Comparison of ENCODE assay signal across 9 cellular contexts in genomic region chr12:53561590-53561953, GRCh38. TPM values are rescaled to one million over a fixed set of nuclear protein-coding genes. Genes with fewer than 3 reads are reported as not detected.
A peak's percentile ranks its signal among the peaks of the same experiment; 100 is the strongest.
DNase-seq lines count a peak whose midpoint lies in the region; ATAC-seq and TF ChIP-seq lines count a peak whose summit lies in the region.
"Had no signal": no experiment of that assay in that cellular context is flagged by ENCODE, and none has a peak within 500 bp of the region (broad histone marks: within the 10 kb centered on the region; RNA-seq: fewer than 3 reads in every experiment).

No MANE protein-coding gene starts in this region.

- H3K9me3 ChIP-seq in heart right ventricle (no peaks in the 10 kb centered on the region), aorta (ENCODE audit: control insufficient read depth, low read length) (no peaks in the 10 kb centered on the region)
- H3K9me3 ChIP-seq: right lobe of liver had no signal

- intact Hi-C loops in heart right ventricle (cut with DNase I) (no loop called here), Right ventricle myocardium superior (cut with DNase I) (no loop called here), aorta (cut with DNase I) (loop anchor here in 1 of 2 donors (5.0 to 10.0 kb wide), 2 partner anchors 63 to 96 kb away; partner anchors contain the start of gene ATF7)
- intact Hi-C loops in activated CD4-positive, alpha-beta memory T cell treated with anti-CD3 and anti-CD28 coated beads for 36 hours (cut with micrococcal nuclease), result loop anchor here (1.0 to 2.0 kb wide), 3 partner anchors 17 to 65 kb away; partner anchors contain the start of gene ATF7

- peaks cover 5% of the 10 kb centered on the region for H3K36me3 Mint-ChIP-seq in activated CD4-positive, alpha-beta memory T cell treated with anti-CD3 and anti-CD28 coated beads for 36 hours

- WGBS in heart right ventricle, 2 donors, result 72 to 79% methylated on average over 1 of the region's 1 CpG
- 31 to 51% methylated on average over 1 of the region's 1 CpG for WGBS in aorta, 2 donors

- H3K36me3 ChIP-seq in heart right ventricle, result peaks cover 0 to 5% (median 0%) of the 10 kb centered on the region in 9 donors
- H3K36me3 ChIP-seq in aorta (ENCODE audit: control insufficient read depth in 1 of 2, insufficient read depth in 2 of 2, low read length in 1 of 2), result no peaks in the 10 kb centered on the region
- H3K36me3 ChIP-seq: right lobe of liver had no signal

- H3K4me1 ChIP-seq in heart right ventricle (peaks cover 0 to 66% (median 39%) of the 10 kb centered on the region in 9 donors), aorta (ENCODE audit: control insufficient read depth in 1 of 2, insufficient read depth in 2 of 2, low read length in 2 of 2) (peaks cover 4 to 5% of the 10 kb centered on the region in 2 donors)

- DNase-seq in heart right ventricle, result no peak
- no peak for DNase-seq in Right ventricle myocardium superior
- no peak for DNase-seq in activated CD4-positive, alpha-beta memory T cell treated with anti-CD3 and anti-CD28 coated beads for 36 hours
- DNase-seq in glomerular visceral epithelial cell (ENCODE audit: extremely low spot score), result peak; percentile 69
- no peak for DNase-seq in aorta
- no peak for DNase-seq in NCI-H1092 (lab: John Stamatoyannopoulos, UW)
- DNase-seq: right lobe of liver had no signal

- peak overlapping the region; percentile 75 for H3K27ac Mint-ChIP-seq in activated CD4-positive, alpha-beta memory T cell treated with anti-CD3 and anti-CD28 coated beads for 36 hours

- peaks cover 54% of the 10 kb centered on the region for H3K4me1 Mint-ChIP-seq in activated CD4-positive, alpha-beta memory T cell treated with anti-CD3 and anti-CD28 coated beads for 36 hours (ENCODE audit: low read depth)

- no peaks in the 10 kb centered on the region for H3K9me3 Mint-ChIP-seq in activated CD4-positive, alpha-beta memory T cell treated with anti-CD3 and anti-CD28 coated beads for 36 hours

- ATAC-seq in heart right ventricle (peak in 4 of 8 donors; percentile 27 to 61 (median 38)), Right ventricle myocardium superior (ENCODE audit: poor library complexity) (no peak), aorta (ENCODE audit: low FRiP score) (peak; percentile 31), HG02981 (IDR thresholded peaks at IDR 0.05; ENCODE audit: unreplicated experiment) (no peak), GM21825 (IDR thresholded peaks at IDR 0.05; ENCODE audit: unreplicated experiment) (no peak)

- no peaks in the 10 kb centered on the region for H3K27me3 ChIP-seq in heart right ventricle
- H3K27me3 ChIP-seq in aorta (ENCODE audit: control insufficient read depth in 1 of 2, insufficient read depth in 2 of 2, low read length in 1 of 2), result no peaks in the 10 kb centered on the region
- H3K27me3 ChIP-seq: right lobe of liver had no signal

- TF ChIP-seq CTCF in heart right ventricle (IDR thresholded peaks at IDR 0.05), result no peak

- H3K27me3 Mint-ChIP-seq in activated CD4-positive, alpha-beta memory T cell treated with anti-CD3 and anti-CD28 coated beads for 36 hours, result no peaks in the 10 kb centered on the region

- no peak overlapping the region for H3K4me3 Mint-ChIP-seq in activated CD4-positive, alpha-beta memory T cell treated with anti-CD3 and anti-CD28 coated beads for 36 hours

- CTCF ChIA-PET in activated CD4-positive, alpha-beta memory T cell treated with anti-CD3 and anti-CD28 coated beads for 36 hours (lab: Charles Lee), result interaction anchor here (0.6 to 1.7 kb wide), 4 partner anchors 10 to 182 kb away, joined by 3 to 6 read pairs (median 4); partner anchors contain the start of gene ATP5MC2

- H3K27ac ChIP-seq in heart right ventricle, result peak overlapping the region in 6 of 10 donors; percentile 28 to 63 (median 40)
- H3K27ac ChIP-seq in aorta (ENCODE audit: low read depth in 1 of 2, low read length in 2 of 2), result peak overlapping the region; percentile 17 to 87

- H3K4me3 ChIP-seq in heart right ventricle (no peak overlapping the region), aorta (ENCODE audit: low read length in 2 of 2) (no peak overlapping the region)
- H3K4me3 ChIP-seq: right lobe of liver had no signal

- POLR2A ChIA-PET in activated CD4-positive, alpha-beta memory T cell treated with anti-CD3 and anti-CD28 coated beads for 36 hours (lab: Charles Lee), result interaction anchor here (0.7 kb wide), 1 partner anchor 11 kb away, joined by 4 read pairs; no protein-coding TSS in a partner anchor

RNA-seq across cellular contexts. Expression of gene NPFF, which starts 54.3 kb away (rescaled TPM):
- total RNA-seq in heart right ventricle (not detected), Right ventricle myocardium superior (not detected), aorta (not detected)
- polyA plus RNA-seq in heart right ventricle (not detected), aorta (10 to 100 TPM in 1 of 2 donors, 1 to 10 TPM in 1; 5.1 to 14.4 TPM)
- under 1 TPM in 1 of 2 experiments, not detected in 1; 0.58 TPM for total RNA-seq in activated CD4-positive, alpha-beta memory T cell treated with anti-CD3 and anti-CD28 coated beads for 36 hours
- total RNA-seq: right lobe of liver had no signal
